20 cellular contexts compared by ENCODE assay signal in the genomic region with DNA sequence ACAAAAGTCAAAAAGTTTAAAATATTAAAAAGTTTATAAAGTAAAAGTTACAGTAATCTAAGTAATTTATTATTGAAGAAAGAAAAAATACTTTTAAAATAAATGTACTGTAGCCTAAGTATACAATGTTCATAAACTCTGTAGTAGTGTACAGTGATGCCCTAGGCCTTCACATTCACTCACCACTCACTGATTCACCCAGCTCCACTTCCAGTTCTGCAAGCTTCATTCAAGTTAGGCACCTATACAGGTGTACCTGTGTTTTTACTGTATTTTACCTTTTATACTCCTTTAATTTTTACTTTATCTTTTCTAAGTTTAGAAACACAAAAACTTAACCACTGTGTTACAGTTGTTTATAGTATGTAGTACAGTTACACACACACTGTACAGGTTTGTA. TPM values are rescaled to one million over a fixed set of nuclear protein-coding genes. Genes with fewer than 3 reads are reported as not detected.
DNase-seq lines count a peak whose midpoint lies in the region; ATAC-seq, FAIRE-seq and TF ChIP-seq lines count a peak whose summit lies in the region.
"Had no signal": no experiment of that assay in that cellular context is flagged by ENCODE, and none has a peak within 500 bp of the region (broad histone marks: within the 10 kb centered on the region; RNA-seq: fewer than 3 reads in every experiment).

No MANE protein-coding gene starts in this region.

- intact Hi-C loops in kidney (cut with DNase I) = no loop called here

- FAIRE-seq in bronchial epithelial cell (lab: Jason Lieb, UNC) (no peak), kidney (lab: Jason Lieb, UNC) (peak; percentile 68)
- FAIRE-seq: D721Med, GM12878, GM19239 had no signal

- H3K4me1 ChIP-seq in kidney (ENCODE audit: control insufficient read depth in 1 of 2, insufficient read depth in 1 of 2, low read depth in 1 of 2, low read length in 2 of 2) = no peaks in the 10 kb centered on the region

- H3K9me3 ChIP-seq in kidney (ENCODE audit: control insufficient read depth in 1 of 2, low read length in 2 of 2) = no peaks in the 10 kb centered on the region
- H3K9me3 ChIP-seq: BE2C; BLaER1 treated with 17β-estradiol and CSF1 and Interleukin-3, amounts not matched to agents 10 nM and 100 nM had no signal

- no peaks in the 10 kb centered on the region for H3K27me3 ChIP-seq in bronchial epithelial cell (ENCODE audit: control insufficient read depth, insufficient read depth, low read length)
- H3K27me3 ChIP-seq: BE2C; BLaER1 treated with 17β-estradiol and CSF1 and Interleukin-3, amounts not matched to agents 10 nM and 100 nM had no signal

- TF ChIP-seq CTCF in bronchial epithelial cell (IDR thresholded peaks at IDR 0.05; ENCODE audit: insufficient read depth, low read length, severe bottlenecking) (no peak), kidney (IDR thresholded peaks at IDR 0.05; ENCODE audit: borderline replicate concordance, extremely low read depth, insufficient read depth) (no peak)

- DNase-seq in bronchial epithelial cell (ENCODE audit: low read depth) = peak; percentile 40
- no peak for DNase-seq in kidney
- no peak for DNase-seq in AG08396 (ENCODE audit: low spot score)
- DNase-seq in NCI-H2107 treated with DMSO at 0.1 percent for 48 hours (lab: John Stamatoyannopoulos, UW; ENCODE audit: unreplicated experiment) = no peak
- no peak for DNase-seq in AML-193 (lab: John Stamatoyannopoulos, UW)
- DNase-seq: BE2C; CD4-positive, alpha-beta T cell; CD8-positive, alpha-beta memory T cell; DMS 273 treated with DMSO at 0.1 percent for 48 hours; DMS79; EL; GDM1; H9 had no signal

- no peak overlapping the region for H3K27ac ChIP-seq in kidney (ENCODE audit: low read depth in 2 of 2, low read length in 2 of 2)
- H3K27ac ChIP-seq: BLaER1 treated with 17β-estradiol and CSF1 and Interleukin-3, amounts not matched to agents 10 nM and 100 nM had no signal

- ATAC-seq in esophagus mucosa = peak; percentile 92
- ATAC-seq: GM12878, GM23338, HCT116 had no signal

- H3K36me3 ChIP-seq in bronchial epithelial cell (ENCODE audit: control insufficient read depth, insufficient read depth, low read length) (no peaks in the 10 kb centered on the region), kidney (ENCODE audit: control insufficient read depth in 1 of 2, insufficient read depth in 2 of 2, low read length in 2 of 2) (no peaks in the 10 kb centered on the region)
- H3K36me3 ChIP-seq: BE2C; BLaER1 treated with 17β-estradiol and CSF1 and Interleukin-3, amounts not matched to agents 10 nM and 100 nM had no signal

- no peak overlapping the region for H3K9ac ChIP-seq in kidney (ENCODE audit: low read length in 2 of 2)
- H3K9ac ChIP-seq: BLaER1 treated with 17β-estradiol and CSF1 and Interleukin-3, amounts not matched to agents 10 nM and 100 nM had no signal

- no peak overlapping the region for H3K4me3 ChIP-seq in bronchial epithelial cell (ENCODE audit: low read depth, low read length)
- no peak overlapping the region for H3K4me3 ChIP-seq in kidney (ENCODE audit: low read length in 2 of 2)
- H3K4me3 ChIP-seq: BLaER1 treated with 17β-estradiol and CSF1 and Interleukin-3, amounts not matched to agents 10 nM and 100 nM; GM12878; GM23338 had no signal

RNA-seq across cellular contexts. Expression of a gene that starts 40.1 kb away (rescaled TPM):
- total RNA-seq in bronchial epithelial cell (71.3 and 111 TPM in 2 replicates), esophagus mucosa (20.6 TPM), kidney (23.0 TPM)
- polyA plus RNA-seq in kidney (ENCODE audit: insufficient read depth, low read depth, low replicate concordance) = 23.6 TPM
